In the genomic region with DNA sequence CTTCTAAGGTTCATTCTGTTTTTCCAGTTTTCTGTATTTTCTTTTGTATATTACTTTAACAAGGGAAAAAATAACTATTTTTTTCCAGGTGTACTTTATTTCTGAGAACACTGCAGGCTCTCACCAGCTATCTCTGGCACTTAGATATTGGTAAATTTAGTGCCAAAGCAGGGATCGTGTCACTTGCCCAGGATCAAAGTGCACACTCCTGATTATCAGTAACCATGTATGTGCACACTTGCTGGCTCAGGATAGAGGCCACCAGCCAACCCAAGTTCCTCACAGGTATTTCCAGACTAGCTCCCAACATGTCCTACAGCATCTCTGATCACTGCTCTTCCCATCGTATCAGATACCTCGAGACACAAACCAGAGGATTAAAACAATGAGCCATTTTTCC, we compare ENCODE assay signal across 21 cellular contexts.
"Had no signal": no experiment of that assay in that cellular context is flagged by ENCODE, and none has a peak within 500 bp of the region (broad histone marks: within the 10 kb centered on the region; RNA-seq: fewer than 3 reads in every experiment).

No MANE protein-coding gene starts in this region.

- H3K27me3 Mint-ChIP-seq: activated naive CD4-positive, alpha-beta T cell treated with anti-CD3 and anti-CD28 coated beads, Interleukin-2, amount 50 U/mL, for 24 hours; T-cell had no signal

- ATAC-seq: activated CD4-positive, alpha-beta T cell treated with anti-CD3 and anti-CD28 coated beads for 36 hours; T-cell had no signal

- H3K4me3 Mint-ChIP-seq: activated CD4-positive, alpha-beta memory T cell treated with anti-CD3 and anti-CD28 coated beads, Interleukin-2, amount 10 ng/mL, durations not matched to agents 7 days and 5 days; activated CD4-positive, alpha-beta T cell treated with anti-CD3 and anti-CD28 coated beads for 36 hours; activated naive CD4-positive, alpha-beta T cell treated with anti-CD3 and anti-CD28 coated beads, Interleukin-2, amount 50 U/mL, for 24 hours; T-cell had no signal

- DNase-seq: activated CD4-positive, alpha-beta memory T cell treated with anti-CD3 and anti-CD28 coated beads, Interleukin-2, amount 10 ng/mL, durations not matched to agents 7 days and 5 days; activated CD4-positive, alpha-beta T cell treated with anti-CD3 and anti-CD28 coated beads for 36 hours; activated CD4-positive, alpha-beta T cell treated with anti-CD3 and anti-CD28 coated beads, Interleukin-2, amount 50 U/mL, for 1 hour; activated CD8-positive, alpha-beta memory T cell treated with anti-CD3 and anti-CD28 coated beads, Interleukin-2, amount 50 U/mL, for 48 hours; activated T-cell treated with anti-CD3 and anti-CD28 coated beads, Interleukin-2, amount 50 U/mL, for 1 hour; aorta; Kasumi-1; KBM-7; NCI-H1105 treated with DMSO at 0.1 percent for 48 hours; NCI-H1436 treated with DMSO at 0.1 percent for 48 hours; NCI-H187; NCI-H2081 treated with DMSO at 0.1 percent for 48 hours; NCI-H2171 treated with DMSO at 0.1 percent for 48 hours; NCI-H226; NCI-H526 treated with DMSO at 0.1 percent for 48 hours; NCI-H82; T-cell; T-helper 2 cell had no signal

- H3K9me3 Mint-ChIP-seq: activated CD4-positive, alpha-beta memory T cell treated with anti-CD3 and anti-CD28 coated beads, Interleukin-2, amount 10 ng/mL, durations not matched to agents 7 days and 5 days; activated naive CD4-positive, alpha-beta T cell treated with anti-CD3 and anti-CD28 coated beads, Interleukin-2, amount 50 U/mL, for 24 hours; T-cell had no signal

- H3K27ac Mint-ChIP-seq: activated CD4-positive, alpha-beta memory T cell treated with anti-CD3 and anti-CD28 coated beads, Interleukin-2, amount 10 ng/mL, durations not matched to agents 7 days and 5 days; activated CD4-positive, alpha-beta T cell treated with anti-CD3 and anti-CD28 coated beads for 36 hours; activated naive CD4-positive, alpha-beta T cell treated with anti-CD3 and anti-CD28 coated beads, Interleukin-2, amount 50 U/mL, for 24 hours; T-cell had no signal

- H3K27ac ChIP-seq: SK-N-MC, VCaP had no signal

- H3K36me3 Mint-ChIP-seq: activated naive CD4-positive, alpha-beta T cell treated with anti-CD3 and anti-CD28 coated beads, Interleukin-2, amount 50 U/mL, for 24 hours; T-cell had no signal

- H3K4me3 ChIP-seq: SK-N-MC had no signal
